Comparison of ENCODE assay signal across 8 cellular contexts in genomic region chr10:72694476-72695369, GRCh38. TPM values are rescaled to one million over a fixed set of nuclear protein-coding genes. Genes with fewer than 3 reads are reported as not detected.
DNase-seq lines count a peak whose midpoint lies in the region; ATAC-seq and TF ChIP-seq lines count a peak whose summit lies in the region.

No MANE protein-coding gene starts in this region.

- POLR2A ChIA-PET in activated CD4-positive, alpha-beta memory T cell treated with anti-CD3 and anti-CD28 coated beads, Interleukin-2, amount 10 ng/mL, durations not matched to agents 7 days and 5 days (lab: Charles Lee) = interaction anchor here (0.6 to 4.1 kb wide), 2 partner anchors 8 to 19 kb away, joined by 3 to 28 read pairs; no protein-coding TSS in a partner anchor

- H3K27me3 Mint-ChIP-seq in activated T-cell treated with anti-CD3 and anti-CD28 coated beads, Interleukin-2, amount 50 U/mL, for 24 hours = no peaks in the 10 kb centered on the region
- peaks cover 1% of the 10 kb centered on the region for H3K27me3 Mint-ChIP-seq in activated CD4-positive, alpha-beta memory T cell treated with anti-CD3 and anti-CD28 coated beads, Interleukin-2, amount 10 ng/mL, durations not matched to agents 7 days and 5 days

- H3K4ac ChIP-seq in trophoblast cell (ENCODE audit: low read depth, low read length) = no peak overlapping the region

- no peak overlapping the region for H2BK5ac ChIP-seq in trophoblast cell (ENCODE audit: low read depth, low read length, poor library complexity)

- no peaks in the 10 kb centered on the region for H3K9me3 ChIP-seq in colonic mucosa
- H3K9me3 ChIP-seq in trophoblast cell (ENCODE audit: insufficient read depth, low read depth, low read length) = no peaks in the 10 kb centered on the region

- H3K14ac ChIP-seq in trophoblast cell (ENCODE audit: low read length) = no peak overlapping the region

- H3K27ac Mint-ChIP-seq in activated T-cell treated with anti-CD3 and anti-CD28 coated beads, Interleukin-2, amount 50 U/mL, for 24 hours = peak overlapping the region; percentile 23
- H3K27ac Mint-ChIP-seq in activated CD4-positive, alpha-beta memory T cell treated with anti-CD3 and anti-CD28 coated beads, Interleukin-2, amount 10 ng/mL, durations not matched to agents 7 days and 5 days = no peak overlapping the region

- no peak overlapping the region for H4K91ac ChIP-seq in trophoblast cell (ENCODE audit: low read depth, low read length)

- H3K4me1 Mint-ChIP-seq in activated T-cell treated with anti-CD3 and anti-CD28 coated beads, Interleukin-2, amount 50 U/mL, for 24 hours (ENCODE audit: low read depth) = peaks cover 43% of the 10 kb centered on the region
- peaks cover 31% of the 10 kb centered on the region for H3K4me1 Mint-ChIP-seq in activated CD4-positive, alpha-beta memory T cell treated with anti-CD3 and anti-CD28 coated beads, Interleukin-2, amount 10 ng/mL, durations not matched to agents 7 days and 5 days

- H4K12ac ChIP-seq in trophoblast cell (ENCODE audit: low read depth, low read length) = no peak overlapping the region

- H3K9me3 Mint-ChIP-seq in activated T-cell treated with anti-CD3 and anti-CD28 coated beads, Interleukin-2, amount 50 U/mL, for 24 hours = no peaks in the 10 kb centered on the region
- H3K9me3 Mint-ChIP-seq in activated CD4-positive, alpha-beta memory T cell treated with anti-CD3 and anti-CD28 coated beads, Interleukin-2, amount 10 ng/mL, durations not matched to agents 7 days and 5 days = no peaks in the 10 kb centered on the region

- intact Hi-C loops in colonic mucosa (cut with DNase I) = loop anchor here (5.0 to 10.0 kb wide), 3 partner anchors 67 to 330 kb away; partner anchors contain the start of gene MICU1

- peaks cover 2% of the 10 kb centered on the region for H3K36me3 Mint-ChIP-seq in activated T-cell treated with anti-CD3 and anti-CD28 coated beads, Interleukin-2, amount 50 U/mL, for 24 hours (ENCODE audit: low read depth)
- no peaks in the 10 kb centered on the region for H3K36me3 Mint-ChIP-seq in activated CD4-positive, alpha-beta memory T cell treated with anti-CD3 and anti-CD28 coated beads, Interleukin-2, amount 10 ng/mL, durations not matched to agents 7 days and 5 days (ENCODE audit: low read depth)

- CTCF ChIA-PET in activated CD4-positive, alpha-beta memory T cell treated with anti-CD3 and anti-CD28 coated beads, Interleukin-2, amount 10 ng/mL, durations not matched to agents 7 days and 5 days (lab: Charles Lee) = interaction anchor here (0.6 to 2.1 kb wide), 3 partner anchors 10 to 365 kb away, joined by 4 to 6 read pairs (median 6); no protein-coding TSS in a partner anchor

- no peak overlapping the region for H3K4me3 Mint-ChIP-seq in activated T-cell treated with anti-CD3 and anti-CD28 coated beads, Interleukin-2, amount 50 U/mL, for 24 hours
- no peak overlapping the region for H3K4me3 Mint-ChIP-seq in activated CD4-positive, alpha-beta memory T cell treated with anti-CD3 and anti-CD28 coated beads, Interleukin-2, amount 10 ng/mL, durations not matched to agents 7 days and 5 days

- H3K27me3 ChIP-seq in colonic mucosa = no peaks in the 10 kb centered on the region
- H3K27me3 ChIP-seq in trophoblast cell (ENCODE audit: insufficient read depth, low read length) = no peaks in the 10 kb centered on the region

- H3K18ac ChIP-seq in trophoblast cell (ENCODE audit: low read length) = no peak overlapping the region

- WGBS in trophoblast cell (ENCODE audit: extremely low coverage, insufficient coverage, insufficient read length) = no CpG with 5 or more reads among the region's 6 CpGs

- no peak overlapping the region for H2AK5ac ChIP-seq in trophoblast cell (ENCODE audit: low read length)

- H3K36me3 ChIP-seq in colonic mucosa (no peaks in the 10 kb centered on the region), trophoblast cell (ENCODE audit: control insufficient read depth in 1 of 2, insufficient read depth in 2 of 2, low read length in 2 of 2) (no peaks in the 10 kb centered on the region)

- H3K23ac ChIP-seq in trophoblast cell (ENCODE audit: low read length) = no peak overlapping the region

- H2AFZ ChIP-seq in trophoblast cell (ENCODE audit: insufficient read depth, low read length, poor library complexity) = no peak overlapping the region

- H3K4me1 ChIP-seq in colonic mucosa (peaks cover 13% of the 10 kb centered on the region), trophoblast cell (ENCODE audit: control insufficient read depth in 1 of 2, insufficient read depth in 2 of 2, low read length in 2 of 2) (peaks cover 4 to 6% of the 10 kb centered on the region in 2 experiments)

- no peak overlapping the region for H3K9ac ChIP-seq in colonic mucosa (ENCODE audit: low read depth in 2 of 2, low read length in 2 of 2)
- H3K9ac ChIP-seq in trophoblast cell (ENCODE audit: low read length) = no peak overlapping the region

- H3K4me2 ChIP-seq in trophoblast cell (ENCODE audit: low read length) = no peak overlapping the region

- H3K4me3 ChIP-seq in colonic mucosa (no peak overlapping the region), trophoblast cell (ENCODE audit: low read depth, low read length) (no peak overlapping the region)

- DNase-seq in activated T-cell treated with anti-CD3 and anti-CD28 coated beads, Interleukin-2, amount 50 U/mL, for 24 hours = no peak
- DNase-seq in activated T-cell treated with anti-CD3 and anti-CD28 coated beads, Interleukin-2, amount 50 U/mL, for 1 hour = no peak
- DNase-seq in NCI-H226 (peak; percentile 22), colonic mucosa (no peak), trophoblast cell (peak; percentile 11 to 39)
- DNase-seq in activated CD4-positive, CD25-positive, alpha-beta regulatory T cell treated with anti-CD3 and anti-CD28 coated beads, Interleukin-2, amount 50 U/mL, for 72 hours = no peak
- DNase-seq in activated CD4-positive, alpha-beta memory T cell treated with anti-CD3 and anti-CD28 coated beads, Interleukin-2, amount 10 ng/mL, durations not matched to agents 7 days and 5 days = no peak

- H2BK12ac ChIP-seq in trophoblast cell (ENCODE audit: low read length) = no peak overlapping the region

- peaks cover 8% of the 10 kb centered on the region for H3K79me2 ChIP-seq in trophoblast cell (ENCODE audit: control insufficient read depth, insufficient read depth, low read length, poor library complexity)

- H4K8ac ChIP-seq in trophoblast cell (ENCODE audit: low read depth, low read length) = no peak overlapping the region

- peaks cover 7% of the 10 kb centered on the region for H3K79me1 ChIP-seq in trophoblast cell (ENCODE audit: low read length)

- TF ChIP-seq CTCF in colonic mucosa (IDR thresholded peaks at IDR 0.05) = peak; percentile 16

- no peak overlapping the region for H2BK120ac ChIP-seq in trophoblast cell (ENCODE audit: insufficient read depth, low read length, poor library complexity)

- no peak for ATAC-seq in HG02885 (IDR thresholded peaks at IDR 0.05; ENCODE audit: poor library complexity, unreplicated experiment)

- no peak overlapping the region for H3K27ac ChIP-seq in colonic mucosa
- no peak overlapping the region for H3K27ac ChIP-seq in trophoblast cell (ENCODE audit: low read depth, low read length)

RNA-seq across cellular contexts. Expression of gene MCU, which starts 2.8 kb away (rescaled TPM):
- total RNA-seq in colonic mucosa = 100 to 1,000 TPM in 1 of 2 donors, 10 to 100 TPM in 1; 88.7 to 109 TPM
- polyA plus RNA-seq in trophoblast cell (2013) = 14.7 and 15.2 TPM in 2 replicates
- 10 to 100 TPM; 14.5 to 16.1 TPM for total RNA-seq in activated CD4-positive, alpha-beta memory T cell treated with anti-CD3 and anti-CD28 coated beads, Interleukin-2, amount 10 ng/mL, durations not matched to agents 7 days and 5 days

Comparison
In these comparisons a context has a peak if more than half of its experiments do, and no peak if none do; other contexts are left out.
1. DNase-seq: peak in NCI-H226 (single experiment) and trophoblast cell (2 of 2); none in activated T-cell treated with anti-CD3 and anti-CD28 coated beads, Interleukin-2, amount 50 U/mL, for 24 hours (single experiment), activated T-cell treated with anti-CD3 and anti-CD28 coated beads, Interleukin-2, amount 50 U/mL, for 1 hour (single experiment), colonic mucosa (single experiment), activated CD4-positive, CD25-positive, alpha-beta regulatory T cell treated with anti-CD3 and anti-CD28 coated beads, Interleukin-2, amount 50 U/mL, for 72 hours (single experiment) and activated CD4-positive, alpha-beta memory T cell treated with anti-CD3 and anti-CD28 coated beads, Interleukin-2, amount 10 ng/mL, durations not matched to agents 7 days and 5 days (single experiment).
2. RNA of gene MCU, which starts 2.8 kb away (total RNA-seq): 88.7 to 109 TPM in colonic mucosa; 14.5 to 16.1 TPM in activated CD4-positive, alpha-beta memory T cell treated with anti-CD3 and anti-CD28 coated beads, Interleukin-2, amount 10 ng/mL, durations not matched to agents 7 days and 5 days; every median in the first group is over 4 times any median in the second.